ENCODE assay signal across 8 cellular contexts in the genomic region with DNA sequence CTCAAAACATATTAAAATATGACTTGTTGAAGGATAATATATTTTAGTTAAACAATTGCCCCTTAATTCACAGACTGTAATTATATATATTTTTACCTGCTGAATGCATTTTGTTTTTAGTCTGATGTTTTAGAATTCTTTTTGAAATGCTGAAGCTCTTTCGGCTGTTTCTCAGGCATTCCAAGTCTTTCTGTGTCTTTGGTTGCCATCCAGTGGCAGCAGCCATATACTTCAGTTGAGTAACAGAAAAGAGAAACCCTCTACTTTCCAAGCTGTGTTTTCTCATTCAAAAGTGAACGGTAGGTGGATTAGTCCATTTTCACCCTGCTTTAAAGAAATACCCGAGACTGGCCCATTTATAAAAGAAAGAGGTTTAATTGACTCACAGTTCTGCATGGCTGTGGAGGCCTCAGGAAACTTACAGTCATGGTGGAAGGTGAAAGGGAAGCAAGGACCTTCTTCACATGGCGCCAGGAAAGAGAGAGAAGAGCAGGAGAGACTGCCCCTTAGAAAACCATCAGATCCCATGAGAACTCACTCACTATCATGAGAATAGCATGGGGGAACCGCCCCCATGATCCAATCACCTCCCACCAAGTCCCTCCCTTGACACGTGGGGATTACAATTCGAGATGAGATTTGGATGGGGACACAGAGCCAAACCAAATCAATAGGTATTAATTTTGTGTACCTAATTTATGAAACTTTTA.
DNase-seq lines count a peak whose midpoint lies in the region; ATAC-seq and TF ChIP-seq lines count a peak whose summit lies in the region.
"Not testable (repeated sequence)": the region's sequence is repeated elsewhere in the genome, so short reads cannot be mapped to it uniquely, and the experiment has no call there.

No MANE protein-coding gene starts in this region.

- H3K27ac Mint-ChIP-seq in glutamatergic neuron (ENCODE audit: unreplicated experiment) = not testable (repeated sequence)

- WGBS in mesenchymal stem cell = 53% methylated on average over 4 of the region's 7 CpGs

- H3K27me3 ChIP-seq in BE2C; RWPE2 (ENCODE audit: insufficient read depth, poor library complexity, severe bottlenecking); mesenchymal stem cell (ENCODE audit: control insufficient read depth in 1 of 2, insufficient read depth in 1 of 2, low read length in 2 of 2): not testable (repeated sequence)

- POLR2A ChIA-PET in HEK293 (lab: Yijun Ruan, JAX) = not testable (repeated sequence)

- not testable (repeated sequence) for H3K36me3 ChIP-seq in BE2C; HEK293 (ENCODE audit: control insufficient read depth in 2 of 2, insufficient read depth in 1 of 2, low read length in 2 of 2); RWPE2 (ENCODE audit: low read depth); mesenchymal stem cell (ENCODE audit: control insufficient read depth in 1 of 2, insufficient read depth in 2 of 2, low read depth in 1 of 2, low read length in 2 of 2)

- H3K9me3 ChIP-seq in BE2C; HEK293 (ENCODE audit: control insufficient read depth, insufficient read depth, low read depth, low read length); RWPE2 (ENCODE audit: severe bottlenecking); mesenchymal stem cell (ENCODE audit: control insufficient read depth, low read length): not testable (repeated sequence)

- not testable (repeated sequence) for H3K14ac ChIP-seq in mesenchymal stem cell (ENCODE audit: low read length in 2 of 2)

- H2AK5ac ChIP-seq in mesenchymal stem cell (ENCODE audit: low read length, severe bottlenecking) = not testable (repeated sequence)

- not testable (repeated sequence) for H4K91ac ChIP-seq in mesenchymal stem cell (ENCODE audit: low read length)

- not testable (repeated sequence) for H3K9me3 Mint-ChIP-seq in glutamatergic neuron (ENCODE audit: unreplicated experiment)

- not testable (repeated sequence) for H3K18ac ChIP-seq in mesenchymal stem cell (ENCODE audit: low read depth in 1 of 2, low read length in 2 of 2)

- not testable (repeated sequence) for H3K4me3 ChIP-seq in BE2C (ENCODE audit: low read depth, low read length); HEK293 (ENCODE audit: low read depth, low read length); RWPE2 (ENCODE audit: severe bottlenecking); astrocyte of the spinal cord (ENCODE audit: low read depth, low read length); mesenchymal stem cell (ENCODE audit: insufficient read depth in 1 of 2, low read depth in 1 of 2, low read length in 2 of 2); retinal pigment epithelial cell (ENCODE audit: low read length)

- H3K27me3 Mint-ChIP-seq in glutamatergic neuron (ENCODE audit: unreplicated experiment) = not testable (repeated sequence)

- not testable (repeated sequence) for H2BK12ac ChIP-seq in mesenchymal stem cell (ENCODE audit: low read length in 2 of 2)

- H3K9ac ChIP-seq in mesenchymal stem cell (ENCODE audit: low read length) = not testable (repeated sequence)

- not testable (repeated sequence) for H3K23ac ChIP-seq in mesenchymal stem cell (ENCODE audit: low read length in 2 of 2)

- not testable (repeated sequence) for H2AFZ ChIP-seq in mesenchymal stem cell (ENCODE audit: low read depth, low read length)

- not testable (repeated sequence) for H3K27ac ChIP-seq in HEK293 (ENCODE audit: extremely low read depth, low read depth, low read length); RWPE2 (ENCODE audit: poor library complexity, severe bottlenecking); mesenchymal stem cell (ENCODE audit: low read length, poor library complexity, severe bottlenecking)

- not testable (repeated sequence) for H3K4me3 Mint-ChIP-seq in glutamatergic neuron (ENCODE audit: unreplicated experiment)

- peaks cover 10% of the 10 kb centered on the region for H3K4me1 Mint-ChIP-seq in glutamatergic neuron (ENCODE audit: low read depth, unreplicated experiment)

- not testable (repeated sequence) for H2BK5ac ChIP-seq in mesenchymal stem cell (ENCODE audit: low read depth, low read length, poor library complexity, severe bottlenecking)

- not testable (repeated sequence) for H2BK15ac ChIP-seq in mesenchymal stem cell (ENCODE audit: low read depth, poor library complexity, severe bottlenecking)

- not testable (repeated sequence) for H3K4me1 ChIP-seq in BE2C; HEK293 (ENCODE audit: control insufficient read depth, insufficient read depth, low read length); RWPE2 (ENCODE audit: insufficient read depth, poor library complexity, severe bottlenecking); mesenchymal stem cell (ENCODE audit: control insufficient read depth, insufficient read depth, low read depth, low read length)

- not testable (repeated sequence) for H3K36me3 Mint-ChIP-seq in glutamatergic neuron (ENCODE audit: unreplicated experiment)

- in situ Hi-C loops in astrocyte of the spinal cord (cut with HindIII; ENCODE audit: low sequenced_read_pairs) = not testable (repeated sequence)

- CTCF ChIA-PET in HEK293 (lab: Yijun Ruan, JAX) = interaction anchor here (0.6 kb wide), 1 partner anchor 456 kb away, joined by 3 read pairs; no protein-coding TSS in a partner anchor

- DNase-seq in BE2C (peak; percentile 40), NCI-H226 (peak; percentile 11), astrocyte of the spinal cord (ENCODE audit: low read depth, low spot score) (peak; percentile 5), glutamatergic neuron (peak; percentile 27), mesenchymal stem cell (peak; percentile 19)
- DNase-seq in RWPE2 (ENCODE audit: low spot score); retinal pigment epithelial cell (ENCODE audit: low read depth): not testable (repeated sequence)

- not testable (repeated sequence) for ATAC-seq in RWPE2 (ENCODE audit: low read depth)

- H2BK120ac ChIP-seq in mesenchymal stem cell (ENCODE audit: low read depth, low read length) = not testable (repeated sequence)

- not testable (repeated sequence) for H3K4me2 ChIP-seq in mesenchymal stem cell (ENCODE audit: low read length, poor library complexity, severe bottlenecking)

- not testable (repeated sequence) for H4K8ac ChIP-seq in mesenchymal stem cell (ENCODE audit: low read length)

- not testable (repeated sequence) for H3K4ac ChIP-seq in mesenchymal stem cell (ENCODE audit: low read depth in 1 of 2, low read length in 2 of 2)

- H3K79me1 ChIP-seq in mesenchymal stem cell (replicated peaks; ENCODE audit: low read length, poor library complexity, severe bottlenecking) = not testable (repeated sequence)

- TF ChIP-seq CTCF in BE2C (IDR thresholded peaks at IDR 0.05; ENCODE audit: low read depth, low read length) (peak; percentile 75), RWPE2 (IDR thresholded peaks at IDR 0.05; ENCODE audit: poor library complexity, severe bottlenecking) (peak; percentile 19), astrocyte of the spinal cord (IDR thresholded peaks at IDR 0.05; ENCODE audit: low read depth, low read length) (peak; percentile 25), glutamatergic neuron (IDR thresholded peaks at IDR 0.05; ENCODE audit: partially characterized antibody, unreplicated experiment) (peak; percentile 25), retinal pigment epithelial cell (conservative IDR thresholded peaks at IDR 0.05; ENCODE audit: low read depth, low read length) (peak; percentile 45)
- not testable (repeated sequence) for TF ChIP-seq CTCF in HEK293 (tag by site-specific recombination; IDR thresholded peaks at IDR 0.05)

TF ChIP-seq in HEK293, 187 proteins besides CTCF, POLR2A, EP300 and RAD21:
- peak; percentile 12; the same call in 1 of the 2 replicates for TF ChIP-seq ZNF654 (tag by site-specific recombination; IDR thresholded peaks at IDR 0.05; ENCODE audit: low read depth)
